Comparison of ENCODE assay signal across 9 cellular contexts in genomic region chr10:61663466-61663865, GRCh38. TPM values are rescaled to one million over a fixed set of nuclear protein-coding genes. Genes with fewer than 3 reads are reported as not detected.
DNase-seq lines count a peak whose midpoint lies in the region; ATAC-seq and TF ChIP-seq lines count a peak whose summit lies in the region.
"Had no signal": no experiment of that assay in that cellular context is flagged by ENCODE, and none has a peak within 500 bp of the region (broad histone marks: within the 10 kb centered on the region; RNA-seq: fewer than 3 reads in every experiment).

No MANE protein-coding gene starts in this region.

- peaks cover 2% of the 10 kb centered on the region for H3K4me1 Mint-ChIP-seq in activated naive CD8-positive, alpha-beta T cell treated with anti-CD3 and anti-CD28 coated beads, Interleukin-2, amount 50 U/mL, for 24 hours

- no peaks in the 10 kb centered on the region for H3K36me3 ChIP-seq in iPS-15b (ENCODE audit: control insufficient read depth, insufficient read depth, low read length)

- peak overlapping the region; percentile 60 for H3K4me3 ChIP-seq in iPS-15b (ENCODE audit: low read depth, low read length)

- no peaks in the 10 kb centered on the region for H3K36me3 Mint-ChIP-seq in activated naive CD8-positive, alpha-beta T cell treated with anti-CD3 and anti-CD28 coated beads, Interleukin-2, amount 50 U/mL, for 24 hours (ENCODE audit: low read depth)

- no peak overlapping the region for H3K4me3 Mint-ChIP-seq in activated naive CD8-positive, alpha-beta T cell treated with anti-CD3 and anti-CD28 coated beads, Interleukin-2, amount 50 U/mL, for 24 hours

- in situ Hi-C loops in Caki2 (cut with HindIII; ENCODE audit: low pct_unique_long_range_greater_than_20kb, low sequenced_read_pairs): no loop called here

- H3K9me3 ChIP-seq in iPS-15b (ENCODE audit: control insufficient read depth, insufficient read depth, low read length): no peaks in the 10 kb centered on the region

- H3K4me1 ChIP-seq in iPS-15b (ENCODE audit: control insufficient read depth, insufficient read depth, low read length): no peaks in the 10 kb centered on the region

- ATAC-seq in activated naive CD8-positive, alpha-beta T cell treated with anti-CD3 and anti-CD28 coated beads, Interleukin-2, amount 50 U/mL, for 24 hours: no peak
- no peak for ATAC-seq in GM18519 (IDR thresholded peaks at IDR 0.05; ENCODE audit: low FRiP score, unreplicated experiment)

- TF ChIP-seq CTCF in VCaP (conservative IDR thresholded peaks at IDR 0.05): no peak

- H3K27me3 Mint-ChIP-seq in activated naive CD8-positive, alpha-beta T cell treated with anti-CD3 and anti-CD28 coated beads, Interleukin-2, amount 50 U/mL, for 24 hours: peaks cover 33% of the 10 kb centered on the region

- DNase-seq in Caki2 (ENCODE audit: low read depth) (peak; percentile 30), putamen (ENCODE audit: low spot score) (peak; percentile 7), GM19240 (ENCODE audit: insufficient read length, low spot score) (no peak), NCI-H345 (lab: John Stamatoyannopoulos, UW) (no peak)
- no peak for DNase-seq in activated naive CD8-positive, alpha-beta T cell treated with anti-CD3 and anti-CD28 coated beads, Interleukin-2, amount 50 U/mL, for 24 hours

- H3K27me3 ChIP-seq in iPS-15b (ENCODE audit: control insufficient read depth, insufficient read depth, low read length): peaks cover 12% of the 10 kb centered on the region

- no peak overlapping the region for H3K27ac Mint-ChIP-seq in activated naive CD8-positive, alpha-beta T cell treated with anti-CD3 and anti-CD28 coated beads, Interleukin-2, amount 50 U/mL, for 24 hours

- peak overlapping the region; percentile 38; the same call in 1 of the 2 replicates for H3K27ac ChIP-seq in VCaP
- H3K27ac ChIP-seq: HL-60 had no signal

- no peaks in the 10 kb centered on the region for H3K9me3 Mint-ChIP-seq in activated naive CD8-positive, alpha-beta T cell treated with anti-CD3 and anti-CD28 coated beads, Interleukin-2, amount 50 U/mL, for 24 hours

- no peak overlapping the region for H3K9ac ChIP-seq in iPS-15b (ENCODE audit: low read depth, low read length)

RNA-seq across cellular contexts. Expression of gene CABCOCO1, which starts 0.7 kb away (rescaled TPM):
- 0.24 and 1.6 TPM in 2 replicates for total RNA-seq in Caki2 (2014; rRNA removed; shearing (Covaris generic); ENCODE audit: low replicate concordance)

Comparison
In these comparisons a context has a peak if more than half of its experiments do, and no peak if none do; other contexts are left out.
1. DNase-seq: peak in Caki2 (single experiment) and putamen (single experiment); none in GM19240 (single experiment), activated naive CD8-positive, alpha-beta T cell treated with anti-CD3 and anti-CD28 coated beads, Interleukin-2, amount 50 U/mL, for 24 hours (single experiment) and NCI-H345 (single experiment).